Comparison of ENCODE assay signal across 1 cellular context in genomic region chr3:168095611-168096209, GRCh38.
TF ChIP-seq lines count a peak whose summit lies in the region.

GOLIM4 (minus strand) TSS chr3:168095924; CDS start chr3:168095285, 639 bp downstream.

TF ChIP-seq in HepG2, 621 proteins besides CTCF, POLR2A, EP300 and RAD21 (continued from another document and continues in another):
- TF ChIP-seq ZBTB10 (CRISPR knock-in tag; IDR thresholded peaks at IDR 0.05; ENCODE audit: borderline replicate concordance) (no peak; the same call in 1 of the 2 replicates), ZNF564 (CRISPR knock-in tag; IDR thresholded peaks at IDR 0.05) (peak; percentile 87), ZSCAN20 (CRISPR knock-in tag; IDR thresholded peaks at IDR 0.05; ENCODE audit: borderline replicate concordance) (no peak), ZNF674 (CRISPR knock-in tag; IDR thresholded peaks at IDR 0.05; ENCODE audit: low read depth) (0 out of 2 replicates have a peak, but pooled peaks have one; percentile 13), SKI (IDR thresholded peaks at IDR 0.05; ENCODE audit: partially characterized antibody) (no peak), TGIF2 (CRISPR knock-in tag; IDR thresholded peaks at IDR 0.05) (no peak), ZMAT5 (CRISPR knock-in tag; IDR thresholded peaks at IDR 0.05; ENCODE audit: borderline replicate concordance, low read depth) (no peak), THAP8 (CRISPR knock-in tag; IDR thresholded peaks at IDR 0.05; ENCODE audit: borderline replicate concordance) (no peak), ZHX1 (CRISPR knock-in tag; IDR thresholded peaks at IDR 0.05; ENCODE audit: low read depth) (no peak), ZFX (CRISPR knock-in tag; IDR thresholded peaks at IDR 0.05; ENCODE audit: low read depth) (peak; percentile 61), TCF7L2 (IDR thresholded peaks at IDR 0.05; ENCODE audit: low read depth, low read length) (no peak), ZNF619 (CRISPR knock-in tag; IDR thresholded peaks at IDR 0.05) (no peak), MTA1 (CRISPR knock-in tag; IDR thresholded peaks at IDR 0.05; ENCODE audit: borderline replicate concordance) (0 out of 2 replicates have a peak, but pooled peaks have one; percentile 5), MEIS2 (CRISPR knock-in tag; IDR thresholded peaks at IDR 0.05) (peak; percentile 74), ZNF234 (CRISPR knock-in tag; conservative IDR thresholded peaks at IDR 0.05) (no peak), PHF8 (CRISPR knock-in tag; IDR thresholded peaks at IDR 0.05) (peak; percentile 41), HMG20B (CRISPR knock-in tag; conservative IDR thresholded peaks at IDR 0.05) (no peak), E2F1 (CRISPR knock-in tag; IDR thresholded peaks at IDR 0.05) (no peak; the same call in 1 of the 2 replicates), ZNF777 (CRISPR knock-in tag; IDR thresholded peaks at IDR 0.05) (peak; percentile 28), HES4 (CRISPR knock-in tag; IDR thresholded peaks at IDR 0.05; ENCODE audit: borderline replicate concordance) (peak; percentile 81), BCLAF1 (IDR thresholded peaks at IDR 0.05) (no peak), IRF1 (CRISPR knock-in tag; IDR thresholded peaks at IDR 0.05; ENCODE audit: low read depth) (no peak), NR2F6 (IDR thresholded peaks at IDR 0.05) (no peak), NR2F6 (CRISPR knock-in tag; IDR thresholded peaks at IDR 0.05) (peak; percentile 9; the same call in 1 of the 2 replicates), NFYB (CRISPR knock-in tag; IDR thresholded peaks at IDR 0.05) (peak; percentile 91), NFE2L1 (CRISPR knock-in tag; IDR thresholded peaks at IDR 0.05; ENCODE audit: borderline replicate concordance) (no peak), DNMT3B (CRISPR knock-in tag; conservative IDR thresholded peaks at IDR 0.05) (no peak), ZNF607 (CRISPR knock-in tag; IDR thresholded peaks at IDR 0.05; ENCODE audit: borderline replicate concordance) (peak; percentile 92; the same call in 1 of the 2 replicates), ZFP36L2 (CRISPR knock-in tag; IDR thresholded peaks at IDR 0.05) (no peak), ZNF704 (CRISPR knock-in tag; IDR thresholded peaks at IDR 0.05; ENCODE audit: borderline replicate concordance) (0 out of 2 replicates have a peak, but pooled peaks have one; percentile 35), KLF9 (CRISPR knock-in tag; IDR thresholded peaks at IDR 0.05; ENCODE audit: low read depth) (no peak), YEATS4 (CRISPR knock-in tag; IDR thresholded peaks at IDR 0.05; ENCODE audit: borderline replicate concordance) (peak; percentile 83), HDAC6 (IDR thresholded peaks at IDR 0.05; ENCODE audit: low read depth, low read length) (no peak), ZNF124 (CRISPR knock-in tag; IDR thresholded peaks at IDR 0.05) (peak; percentile 12; the same call in 1 of the 2 replicates), SNAPC2 (CRISPR knock-in tag; IDR thresholded peaks at IDR 0.05) (peak; percentile 96; the same call in 1 of the 2 replicates), ZNF784 (CRISPR knock-in tag; IDR thresholded peaks at IDR 0.05; ENCODE audit: borderline replicate concordance) (peak; percentile 26; the same call in 1 of the 2 replicates), ZGPAT (CRISPR knock-in tag; IDR thresholded peaks at IDR 0.05) (peak; percentile 25; the same call in 1 of the 2 replicates), HNRNPH1 (optimal IDR thresholded peaks at IDR 0.05; ENCODE audit: low read depth, low read length) (no peak), TOE1 (CRISPR knock-in tag; IDR thresholded peaks at IDR 0.05) (no peak), ZNF441 (CRISPR knock-in tag; IDR thresholded peaks at IDR 0.05; ENCODE audit: borderline replicate concordance) (peak; percentile 49; the same call in 1 of the 2 replicates), KMT2A (CRISPR knock-in tag; IDR thresholded peaks at IDR 0.05) (peak; percentile 72; the same call in 1 of the 2 replicates), CREM (IDR thresholded peaks at IDR 0.05) (peak; percentile 57; the same call in 1 of the 2 replicates), CREM (CRISPR knock-in tag; IDR thresholded peaks at IDR 0.05) (no peak), PITX1 (CRISPR knock-in tag; IDR thresholded peaks at IDR 0.05) (peak; percentile 52), KDM3A (CRISPR knock-in tag; IDR thresholded peaks at IDR 0.05; ENCODE audit: low read depth) (peak; percentile 67), ZNF143 (CRISPR knock-in tag; IDR thresholded peaks at IDR 0.05) (no peak), RBM39 (IDR thresholded peaks at IDR 0.05; ENCODE audit: low read depth, low read length, poor library complexity, severe bottlenecking) (peak; percentile 21), JARID2 (CRISPR knock-in tag; IDR thresholded peaks at IDR 0.05; ENCODE audit: insufficient replicate concordance) (no peak), POGK (CRISPR knock-in tag; conservative IDR thresholded peaks at IDR 0.05) (peak; percentile 82)
